Comparison of ENCODE assay signal across 8 cellular contexts in genomic region chr11:68213135-68213515, GRCh38. TPM values are rescaled to one million over a fixed set of nuclear protein-coding genes. Genes with fewer than 3 reads are reported as not detected.
A peak's percentile ranks its signal among the peaks of the same experiment; 100 is the strongest.
DNase-seq lines count a peak whose midpoint lies in the region; ATAC-seq lines count a peak whose summit lies in the region.

TSS of gene KMT5B (minus strand) at chr11:68213296. CDS start at chr11:68190076, 23,220 bp downstream.

- peak within 1 kb of the TSS; percentile 84 to 95 for H3K9ac ChIP-seq in mucosa of rectum (ENCODE audit: low read depth in 1 of 2, low read length in 2 of 2)

- peak; percentile 28 for ATAC-seq in GM18909 (IDR thresholded peaks at IDR 0.05; ENCODE audit: poor library complexity, unreplicated experiment)
- ATAC-seq in GM18858 (IDR thresholded peaks at IDR 0.05; ENCODE audit: unreplicated experiment) = no peak

- DNase-seq in A172 (ENCODE audit: low spot score) (no peak), KBM-7 (peak; percentile 20)
- peak; percentile 87 for DNase-seq in activated CD4-positive, alpha-beta T cell treated with anti-CD3 and anti-CD28 coated beads, Interleukin-2, amount 10 ng/mL, durations not matched to agents 24 days and 14 days
- peak; percentile 64 for DNase-seq in stimulated activated naive CD4-positive, alpha-beta T cell treated with Interleukin-2 at 50 U/mL for 16 hours (lab: John Stamatoyannopoulos, UW)

- peaks cover 36% of the 10 kb centered on the region for H3K4me1 Mint-ChIP-seq in activated CD4-positive, alpha-beta T cell treated with anti-CD3 and anti-CD28 coated beads, Interleukin-2, amount 10 ng/mL, durations not matched to agents 24 days and 14 days

- peaks cover 6% of the 10 kb centered on the region for H3K36me3 Mint-ChIP-seq in activated CD4-positive, alpha-beta T cell treated with anti-CD3 and anti-CD28 coated beads, Interleukin-2, amount 10 ng/mL, durations not matched to agents 24 days and 14 days (ENCODE audit: low read depth)

- peaks cover 26% of the 10 kb centered on the region for H3K27me3 Mint-ChIP-seq in activated CD4-positive, alpha-beta T cell treated with anti-CD3 and anti-CD28 coated beads, Interleukin-2, amount 10 ng/mL, durations not matched to agents 24 days and 14 days

- no peaks in the 10 kb centered on the region for H3K9me3 Mint-ChIP-seq in activated CD4-positive, alpha-beta T cell treated with anti-CD3 and anti-CD28 coated beads, Interleukin-2, amount 10 ng/mL, durations not matched to agents 24 days and 14 days

- H3K27me3 ChIP-seq in mucosa of rectum (ENCODE audit: control insufficient read depth in 2 of 2, insufficient read depth in 2 of 2, low read length in 2 of 2) = no peaks in the 10 kb centered on the region

- peak within 1 kb of the TSS; percentile 97 to 98 for H3K27ac ChIP-seq in mucosa of rectum (ENCODE audit: low read depth in 2 of 2, low read length in 2 of 2)

- H3K4me1 ChIP-seq in mucosa of rectum (ENCODE audit: control insufficient read depth in 2 of 2, insufficient read depth in 2 of 2, low read length in 2 of 2) = peaks cover 40 to 45% of the 10 kb centered on the region in 2 donors

- peak within 1 kb of the TSS; percentile 90 for H3K27ac Mint-ChIP-seq in activated CD4-positive, alpha-beta T cell treated with anti-CD3 and anti-CD28 coated beads, Interleukin-2, amount 10 ng/mL, durations not matched to agents 24 days and 14 days

- H3K4me3 Mint-ChIP-seq in activated CD4-positive, alpha-beta T cell treated with anti-CD3 and anti-CD28 coated beads, Interleukin-2, amount 10 ng/mL, durations not matched to agents 24 days and 14 days = peak within 1 kb of the TSS; percentile 88

- peak within 1 kb of the TSS; percentile 83 to 94 for H3K4me3 ChIP-seq in mucosa of rectum (ENCODE audit: low read length in 2 of 2)

- intact Hi-C loops in activated CD4-positive, alpha-beta T cell treated with anti-CD3 and anti-CD28 coated beads, Interleukin-2, amount 10 ng/mL, durations not matched to agents 24 days and 14 days (cut with micrococcal nuclease) = loop anchor here (5.0 to 10.0 kb wide), 2 partner anchors 84 to 178 kb away; partner anchors contain the start of genes NDUFS8 and TCIRG1

- H3K36me3 ChIP-seq in mucosa of rectum (ENCODE audit: control insufficient read depth in 2 of 2, insufficient read depth in 2 of 2, low read length in 2 of 2) = no peaks in the 10 kb centered on the region

- no peaks in the 10 kb centered on the region for H3K9me3 ChIP-seq in mucosa of rectum (ENCODE audit: control insufficient read depth in 2 of 2, low read length in 2 of 2)

- in situ Hi-C loops in KBM-7 (cut with MboI; ENCODE audit: low pct_unique_long_range_greater_than_20kb, low sequenced_read_pairs) (no loop called here), endometrial microvascular endothelial cells (cut with HindIII; ENCODE audit: inconsistent ontology term, low pct_unique_long_range_greater_than_20kb, low sequenced_read_pairs) (no loop called here)

RNA-seq across cellular contexts. Expression of gene KMT5B, which starts in this region (rescaled TPM):
- 16.7 and 19.1 TPM in 2 replicates for total RNA-seq in A172 (2014; rRNA removed; shearing (Covaris generic))
- total RNA-seq in activated CD4-positive, alpha-beta T cell treated with anti-CD3 and anti-CD28 coated beads, Interleukin-2, amount 10 ng/mL, durations not matched to agents 24 days and 14 days = 33.9 and 34.7 TPM in 2 replicates
- 10.8 TPM for total RNA-seq in endometrial microvascular endothelial cells (ENCODE audit: inconsistent ontology term)
